1 cellular context compared by ENCODE assay signal in the genomic region with DNA sequence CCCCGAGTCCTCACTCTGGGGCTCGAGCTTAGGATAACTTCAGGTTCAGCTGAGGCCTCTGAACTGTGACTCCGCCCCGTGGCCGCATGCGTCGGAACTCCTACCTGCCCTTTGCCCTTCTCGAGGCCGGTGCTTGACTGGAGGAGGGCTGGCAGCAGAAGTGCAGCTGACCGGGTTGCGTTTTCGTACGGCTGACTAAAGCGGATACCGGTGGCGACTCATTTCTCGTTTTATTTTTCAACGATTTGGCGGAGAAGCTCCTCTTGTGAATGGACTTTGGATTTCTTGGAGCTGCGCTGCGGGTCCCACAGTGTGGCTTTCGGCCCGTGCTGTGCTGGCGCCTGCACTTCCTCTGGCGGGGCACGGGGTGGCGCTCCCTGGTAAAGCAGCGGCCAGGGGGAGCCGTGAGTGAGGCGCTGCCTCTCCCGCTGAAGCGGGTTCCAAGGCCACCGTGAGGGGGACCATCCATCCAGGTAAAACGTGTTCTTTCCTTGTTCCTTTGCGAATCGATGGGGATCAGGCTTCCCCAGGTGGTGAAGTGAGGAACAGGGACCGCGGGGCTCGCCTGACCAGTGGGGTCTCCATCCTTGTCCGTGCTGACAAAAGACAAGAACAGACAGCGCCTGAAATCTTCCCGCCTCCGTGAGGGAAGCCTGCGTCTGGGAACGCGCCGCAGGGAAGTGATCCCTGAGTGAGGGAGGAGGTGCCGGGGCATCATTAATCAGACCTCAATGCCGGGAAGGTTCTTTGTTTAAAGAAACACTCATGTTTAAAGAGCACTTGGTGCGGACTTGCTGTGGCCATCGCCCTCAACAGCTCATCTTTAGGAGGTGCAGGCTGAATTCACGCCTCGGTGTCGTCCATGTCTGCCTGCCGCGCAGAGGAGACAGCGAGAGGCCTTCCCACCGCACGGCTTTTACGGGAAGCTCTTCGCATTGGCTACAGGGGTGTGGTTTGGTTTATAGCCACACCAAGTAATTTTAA.
TF ChIP-seq lines count a peak whose summit lies in the region.

No MANE protein-coding gene starts in this region.

TF ChIP-seq in GM12878, 131 proteins besides CTCF, POLR2A, EP300 and RAD21 (continued from another document):
- TF ChIP-seq, protein P1, sequence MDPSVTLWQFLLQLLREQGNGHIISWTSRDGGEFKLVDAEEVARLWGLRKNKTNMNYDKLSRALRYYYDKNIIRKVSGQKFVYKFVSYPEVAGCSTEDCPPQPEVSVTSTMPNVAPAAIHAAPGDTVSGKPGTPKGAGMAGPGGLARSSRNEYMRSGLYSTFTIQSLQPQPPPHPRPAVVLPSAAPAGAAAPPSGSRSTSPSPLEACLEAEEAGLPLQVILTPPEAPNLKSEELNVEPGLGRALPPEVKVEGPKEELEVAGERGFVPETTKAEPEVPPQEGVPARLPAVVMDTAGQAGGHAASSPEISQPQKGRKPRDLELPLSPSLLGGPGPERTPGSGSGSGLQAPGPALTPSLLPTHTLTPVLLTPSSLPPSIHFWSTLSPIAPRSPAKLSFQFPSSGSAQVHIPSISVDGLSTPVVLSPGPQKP (IDR thresholded peaks at IDR 0.05; ENCODE audit: low read depth, low read length): no peak
- no peak for TF ChIP-seq RFX5 (IDR thresholded peaks at IDR 0.05; ENCODE audit: low read depth, low read length)
- TF ChIP-seq RCOR1 (conservative IDR thresholded peaks at IDR 0.05; ENCODE audit: low read depth, low read length): no peak
- TF ChIP-seq SUZ12 (IDR thresholded peaks at IDR 0.05; ENCODE audit: unreplicated experiment): no peak
- TF ChIP-seq YY1 (IDR thresholded peaks at IDR 0.05; ENCODE audit: low read depth, low read length): peak; percentile 47; the same call in 1 of the 2 replicates
- TF ChIP-seq NR2C1 (IDR thresholded peaks at IDR 0.05): peak; percentile 60
- no peak for TF ChIP-seq WRNIP1 (IDR thresholded peaks at IDR 0.05; ENCODE audit: borderline replicate concordance, low read depth, low read length)
- TF ChIP-seq, protein P2, sequence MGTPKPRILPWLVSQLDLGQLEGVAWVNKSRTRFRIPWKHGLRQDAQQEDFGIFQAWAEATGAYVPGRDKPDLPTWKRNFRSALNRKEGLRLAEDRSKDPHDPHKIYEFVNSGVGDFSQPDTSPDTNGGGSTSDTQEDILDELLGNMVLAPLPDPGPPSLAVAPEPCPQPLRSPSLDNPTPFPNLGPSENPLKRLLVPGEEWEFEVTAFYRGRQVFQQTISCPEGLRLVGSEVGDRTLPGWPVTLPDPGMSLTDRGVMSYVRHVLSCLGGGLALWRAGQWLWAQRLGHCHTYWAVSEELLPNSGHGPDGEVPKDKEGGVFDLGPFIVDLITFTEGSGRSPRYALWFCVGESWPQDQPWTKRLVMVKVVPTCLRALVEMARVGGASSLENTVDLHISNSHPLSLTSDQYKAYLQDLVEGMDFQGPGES (IDR thresholded peaks at IDR 0.05): no peak
- TF ChIP-seq SREBF1 (IDR thresholded peaks at IDR 0.05; ENCODE audit: low read length): no peak
- TF ChIP-seq SPI1 (IDR thresholded peaks at IDR 0.05; ENCODE audit: borderline replicate concordance, insufficient read depth, low read depth, low read length): peak; percentile 33; the same call in 1 of the 2 replicates
- TF ChIP-seq PAX8 (IDR thresholded peaks at IDR 0.05): no peak
- TF ChIP-seq EED (IDR thresholded peaks at IDR 0.05; ENCODE audit: low read depth): 0 out of 2 replicates have a peak, but pooled peaks have one; percentile 14
- no peak for TF ChIP-seq KLF5 (IDR thresholded peaks at IDR 0.05; ENCODE audit: partially characterized antibody)
